ENCODE assay signal across 14 cellular contexts in the genomic region with DNA sequence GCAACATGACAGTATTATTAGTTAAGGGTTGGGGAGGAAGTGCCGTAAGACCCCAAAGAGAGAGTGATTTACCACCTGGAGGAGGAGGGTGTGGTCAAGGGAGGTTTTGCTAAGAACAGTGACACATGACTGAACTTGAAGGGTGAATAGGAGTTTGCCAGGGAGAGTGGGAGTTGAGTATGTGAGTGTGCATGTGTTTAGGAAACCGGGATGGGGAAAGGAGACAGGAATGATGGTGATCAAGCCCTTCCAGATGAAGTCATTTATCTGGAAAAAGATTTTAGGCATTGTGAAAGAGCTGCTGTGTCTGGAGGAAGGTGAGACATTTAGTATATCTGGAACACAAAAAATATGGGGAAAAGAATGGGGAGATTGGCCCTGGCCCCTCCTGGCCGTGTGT. TPM values are rescaled to one million over a fixed set of nuclear protein-coding genes. Genes with fewer than 3 reads are reported as not detected.
DNase-seq lines count a peak whose midpoint lies in the region; ATAC-seq and TF ChIP-seq lines count a peak whose summit lies in the region.
"Had no signal": no experiment of that assay in that cellular context is flagged by ENCODE, and none has a peak within 500 bp of the region (broad histone marks: within the 10 kb centered on the region; RNA-seq: fewer than 3 reads in every experiment).

No MANE protein-coding gene starts in this region.

- H3K27ac ChIP-seq in foreskin keratinocyte, result no peak overlapping the region

- no peaks in the 10 kb centered on the region for H3K4me1 ChIP-seq in foreskin keratinocyte

- intact Hi-C loops in natural killer cell (cut with micrococcal nuclease), result loop anchor here (5.0 to 10.0 kb wide), 2 partner anchors 33 to 166 kb away; a partner anchor contains a TSS
- intact Hi-C loops in posterior cingulate gyrus (cut with DNase I), result no loop called here

- H3K4me3 Mint-ChIP-seq in natural killer cell treated with Interleukin-12 subunit alpha and Interleukin-12 subunit beta and Interleukin-15 and Interleukin-18, amount 100 ng/mL, for 72 hours, result no peak overlapping the region
- no peak overlapping the region for H3K4me3 Mint-ChIP-seq in natural killer cell
- H3K4me3 Mint-ChIP-seq in T-helper 17 cell, result peak overlapping the region; percentile 3
- no peak overlapping the region for H3K4me3 Mint-ChIP-seq in T-cell

- POLR2A ChIA-PET in T-cell (lab: Charles Lee), result no interaction called here

- H3K4me1 Mint-ChIP-seq in natural killer cell treated with Interleukin-12 subunit alpha and Interleukin-12 subunit beta and Interleukin-15 and Interleukin-18, amount 100 ng/mL, for 72 hours (ENCODE audit: low read depth in 2 of 2), result peaks cover 28 to 41% of the 10 kb centered on the region in 2 donors
- H3K4me1 Mint-ChIP-seq in natural killer cell, result peaks cover 0 to 13% of the 10 kb centered on the region in 2 donors
- peaks cover 50% of the 10 kb centered on the region for H3K4me1 Mint-ChIP-seq in T-helper 17 cell
- H3K4me1 Mint-ChIP-seq in T-cell, result peaks cover 65 to 69% (median 66%) of the 10 kb centered on the region in 3 donors

- H3K27me3 Mint-ChIP-seq in natural killer cell treated with Interleukin-12 subunit alpha and Interleukin-12 subunit beta and Interleukin-15 and Interleukin-18, amount 100 ng/mL, for 72 hours, result peaks cover 18 to 34% of the 10 kb centered on the region in 2 donors
- H3K27me3 Mint-ChIP-seq in natural killer cell (ENCODE audit: low read depth in 2 of 2) (peaks cover 20 to 49% of the 10 kb centered on the region in 2 donors), T-helper 17 cell (no peaks in the 10 kb centered on the region), T-cell (no peaks in the 10 kb centered on the region)

- H3K9me3 ChIP-seq in T-helper 17 cell (ENCODE audit: control insufficient read depth, low read length, poor library complexity, severe bottlenecking), result no peaks in the 10 kb centered on the region

- H3K9me3 Mint-ChIP-seq in natural killer cell treated with Interleukin-12 subunit alpha and Interleukin-12 subunit beta and Interleukin-15 and Interleukin-18, amount 100 ng/mL, for 72 hours, result no peaks in the 10 kb centered on the region
- H3K9me3 Mint-ChIP-seq in natural killer cell, result no peaks in the 10 kb centered on the region
- H3K9me3 Mint-ChIP-seq in T-cell, result no peaks in the 10 kb centered on the region

- no peak for DNase-seq in natural killer cell treated with Interleukin-12 subunit alpha and Interleukin-12 subunit beta and Interleukin-15 and Interleukin-18, amount 100 ng/mL, for 72 hours (ENCODE audit: low spot score)
- no peak for DNase-seq in natural killer cell
- no peak for DNase-seq in T-helper 17 cell
- DNase-seq in foreskin keratinocyte, result peak; percentile 31 to 46
- DNase-seq in T-cell, result no peak
- DNase-seq in NCI-H1694 treated with DMSO at 0.1 percent for 48 hours (lab: John Stamatoyannopoulos, UW), result no peak
- DNase-seq in posterior cingulate gyrus, result no peak
- DNase-seq: KG1, NCI-H1417, NCI-H2029, NCI-H524, SHP77 had no signal

- no peak for ATAC-seq in natural killer cell treated with Interleukin-12 subunit alpha and Interleukin-12 subunit beta and Interleukin-15 and Interleukin-18, amount 100 ng/mL, for 72 hours
- ATAC-seq in natural killer cell, result no peak
- ATAC-seq in T-helper 17 cell, result no peak
- no peak for ATAC-seq in foreskin keratinocyte
- ATAC-seq in T-cell (replicated peaks in 1 of 4), result no peak

- no peaks in the 10 kb centered on the region for H3K36me3 Mint-ChIP-seq in natural killer cell treated with Interleukin-12 subunit alpha and Interleukin-12 subunit beta and Interleukin-15 and Interleukin-18, amount 100 ng/mL, for 72 hours
- H3K36me3 Mint-ChIP-seq in natural killer cell, result no peaks in the 10 kb centered on the region
- H3K36me3 Mint-ChIP-seq in T-helper 17 cell (ENCODE audit: low read depth), result no peaks in the 10 kb centered on the region
- no peaks in the 10 kb centered on the region for H3K36me3 Mint-ChIP-seq in T-cell

- CTCF ChIA-PET in T-cell (lab: Charles Lee), result interaction anchor here in 1 of 2 donors (1.1 kb wide), 1 partner anchor 34 kb away, joined by 14 read pairs; no protein-coding TSS in a partner anchor

- H3K27me3 ChIP-seq in foreskin keratinocyte, result peaks cover 5% of the 10 kb centered on the region

- H3K27ac Mint-ChIP-seq in natural killer cell treated with Interleukin-12 subunit alpha and Interleukin-12 subunit beta and Interleukin-15 and Interleukin-18, amount 100 ng/mL, for 72 hours, result peak overlapping the region; percentile 8 to 24
- H3K27ac Mint-ChIP-seq in natural killer cell (no peak overlapping the region), T-helper 17 cell (peak overlapping the region; percentile 97), T-cell (peak overlapping the region in 1 of 2 donors; percentile 15)

- TF ChIP-seq CTCF in natural killer cell (IDR thresholded peaks at IDR 0.05) (no peak), foreskin keratinocyte (conservative IDR thresholded peaks at IDR 0.05) (no peak)

RNA-seq across cellular contexts. Expression of a gene that starts 28.1 kb away (rescaled TPM):
- total RNA-seq in natural killer cell treated with Interleukin-12 subunit alpha and Interleukin-12 subunit beta and Interleukin-15 and Interleukin-18, amount 100 ng/mL, for 72 hours, result under 1 TPM in 1 of 2 donors, not detected in 1; 0.95 TPM
- total RNA-seq in natural killer cell, result 1 to 10 TPM in 1 of 3 donors, not detected in 2; 1.0 TPM
- total RNA-seq in T-helper 17 cell, result under 1 TPM; 0.20 to 0.76 TPM
- not detected in 2 replicates for total RNA-seq in foreskin keratinocyte
- polyA plus RNA-seq in foreskin keratinocyte, result not detected in 2 replicates
- 1 to 10 TPM in 1 of 5 donors, under 1 TPM in 2, not detected in 2; 0.19 to 1.1 (median 0.26) TPM for total RNA-seq in T-cell
- total RNA-seq: Daoy, H4 had no signal

RNA-seq across cellular contexts. Expression of a gene that starts 29.8 kb away (rescaled TPM):
- total RNA-seq in natural killer cell treated with Interleukin-12 subunit alpha and Interleukin-12 subunit beta and Interleukin-15 and Interleukin-18, amount 100 ng/mL, for 72 hours, result not detected
- total RNA-seq in natural killer cell, result not detected
- not detected for total RNA-seq in T-helper 17 cell
- total RNA-seq in foreskin keratinocyte, result not detected in 2 replicates
- polyA plus RNA-seq in foreskin keratinocyte, result not detected in 2 replicates
- not detected for total RNA-seq in T-cell
- total RNA-seq: Daoy, H4 had no signal

Comparison
In these comparisons a context has a peak if more than half of its experiments do, and no peak if none do; other contexts are left out.
1. H3K27ac Mint-ChIP-seq: peak in natural killer cell treated with Interleukin-12 subunit alpha and Interleukin-12 subunit beta and Interleukin-15 and Interleukin-18, amount 100 ng/mL, for 72 hours (2 of 2) and T-helper 17 cell (single experiment); none in natural killer cell (0 of 2).
2. DNase-seq: peak in foreskin keratinocyte (2 of 2); none in natural killer cell treated with Interleukin-12 subunit alpha and Interleukin-12 subunit beta and Interleukin-15 and Interleukin-18, amount 100 ng/mL, for 72 hours (single experiment), natural killer cell (single experiment), T-helper 17 cell (0 of 3), T-cell (0 of 34), NCI-H1694 treated with DMSO at 0.1 percent for 48 hours (single experiment) and posterior cingulate gyrus (0 of 10).